Comparison of ENCODE assay signal across 12 cellular contexts in genomic region chr11:75105462-75105925, GRCh38. TPM values are rescaled to one million over a fixed set of nuclear protein-coding genes. Genes with fewer than 3 reads are reported as not detected.
DNase-seq lines count a peak whose midpoint lies in the region; ATAC-seq lines count a peak whose summit lies in the region.
"Had no signal": no experiment of that assay in that cellular context is flagged by ENCODE, and none has a peak within 500 bp of the region (broad histone marks: within the 10 kb centered on the region; RNA-seq: fewer than 3 reads in every experiment).

No MANE protein-coding gene starts in this region.

- H3K27me3 ChIP-seq in HUES64 (ENCODE audit: insufficient read depth, low read length) = no peaks in the 10 kb centered on the region

- 59% methylated on average over 9 of the region's 9 CpGs for WGBS in HUES64

- peak; percentile 78 for DNase-seq in DMS53 (lab: John Stamatoyannopoulos, UW)
- DNase-seq in SHP77 treated with DMSO at 0.1 percent for 48 hours (lab: John Stamatoyannopoulos, UW) = peak; percentile 83
- peak; percentile 61 for DNase-seq in iPS-NIHi11 (ENCODE audit: low spot score)
- no peak for DNase-seq in NCI-H1105 (lab: John Stamatoyannopoulos, UW)
- no peak for DNase-seq in mucosa of gallbladder (ENCODE audit: low spot score)
- no peak for DNase-seq in cortex of kidney (lab: John Stamatoyannopoulos, UW)
- DNase-seq: right cardiac atrium had no signal

- H3K27ac ChIP-seq in HUES64 (ENCODE audit: low read depth, low read length) = peak overlapping the region; percentile 63; the same call in 1 of the 2 replicates

- H3K4me3 ChIP-seq in HUES64 (ENCODE audit: low read length) = no peak overlapping the region

- no peaks in the 10 kb centered on the region for H3K36me3 ChIP-seq in HUES64 (ENCODE audit: insufficient read depth, low read length)

- H3K9me3 ChIP-seq in HUES64 (ENCODE audit: insufficient read depth, low read depth, low read length) = no peaks in the 10 kb centered on the region

- no peak for ATAC-seq in HG03095 (IDR thresholded peaks at IDR 0.05; ENCODE audit: unreplicated experiment)
- ATAC-seq: right cardiac atrium had no signal

- no peak overlapping the region for H3K9ac ChIP-seq in HUES64 (ENCODE audit: low read depth, low read length)

- H3K4me1 ChIP-seq in HUES64 (ENCODE audit: insufficient read depth, low read length) = peaks cover 3% of the 10 kb centered on the region; the same call in 1 of the 2 replicates

RNA-seq across cellular contexts. Expression of gene OR2AT4, which starts 8.8 kb away (rescaled TPM):
- not detected for polyA plus RNA-seq in HUES64 (2013, experiment 1 of 2)
- polyA plus RNA-seq in HUES64 (2013, experiment 2 of 2) = not detected
- not detected for total RNA-seq in mucosa of gallbladder
- total RNA-seq: epithelial cell of proximal tubule, NCI-H460, right cardiac atrium had no signal
- polyA plus RNA-seq: CD14-positive monocyte, right cardiac atrium had no signal

RNA-seq across cellular contexts. Expression of gene SLCO2B1, which starts 45.4 kb away (rescaled TPM):
- 0.15 TPM for polyA plus RNA-seq in HUES64 (2013, experiment 1 of 2)
- 0.95 TPM for polyA plus RNA-seq in HUES64 (2013, experiment 2 of 2)
- total RNA-seq in mucosa of gallbladder = 112 TPM

Comparison
In these comparisons a context has a peak if more than half of its experiments do, and no peak if none do; other contexts are left out.
1. DNase-seq: peak in DMS53 (single experiment), SHP77 treated with DMSO at 0.1 percent for 48 hours (single experiment) and iPS-NIHi11 (single experiment); none in NCI-H1105 (single experiment), mucosa of gallbladder (single experiment) and cortex of kidney (single experiment).